Comparison of ENCODE assay signal across 15 cellular contexts in genomic region chr4:3644849-3645627, GRCh38.
A peak's percentile ranks its signal among the peaks of the same experiment; 100 is the strongest.
DNase-seq lines count a peak whose midpoint lies in the region; ATAC-seq and TF ChIP-seq lines count a peak whose summit lies in the region.
"Had no signal": no experiment of that assay in that cellular context is flagged by ENCODE, and none has a peak within 500 bp of the region (broad histone marks: within the 10 kb centered on the region; RNA-seq: fewer than 3 reads in every experiment).

No MANE protein-coding gene starts in this region.

- POLR2A ChIA-PET in OCI-LY7 (lab: Charles Lee), result interaction anchor here (0.5 to 0.7 kb wide), 2 partner anchors 83 to 87 kb away, joined by 3 read pairs; no protein-coding TSS in a partner anchor

- no peak overlapping the region for H3K4me3 Mint-ChIP-seq in neural crest cell
- H3K4me3 Mint-ChIP-seq: activated naive CD4-positive, alpha-beta T cell treated with anti-CD3 and anti-CD28 coated beads, Interleukin-2, amount 50 U/mL, for 24 hours; dendritic cell treated with granulocyte-macrophage colony-stimulating factor and Interleukin-4, amounts not matched to agents 40 ng/mL and 50 ng/mL, for 4 days; T-helper 1 cell treated with Interleukin-12 subunit alpha and Interleukin-12 subunit beta and Interleukin-4 antibody, amounts not matched to agents 30 μg/mL and 1 μg/mL, for 36 hours had no signal

- no peaks in the 10 kb centered on the region for H3K9me3 ChIP-seq in SJCRH30 (replicated peaks)
- H3K9me3 ChIP-seq in OCI-LY7 (ENCODE audit: low read length), result no peaks in the 10 kb centered on the region
- H3K9me3 ChIP-seq: pancreas, thyroid gland had no signal

- H3K27ac ChIP-seq in SJCRH30 (peak overlapping the region; percentile 29), OCI-LY7 (ENCODE audit: low read depth, low read length, poor library complexity, severe bottlenecking) (no peak overlapping the region)
- H3K27ac ChIP-seq: pancreas, thyroid gland had no signal

- H3K36me3 ChIP-seq in SJCRH30 (no peaks in the 10 kb centered on the region), OCI-LY7 (ENCODE audit: insufficient read depth, low read length) (no peaks in the 10 kb centered on the region)
- H3K36me3 ChIP-seq: pancreas, thyroid gland had no signal

- TF ChIP-seq CTCF in neural crest cell (conservative IDR thresholded peaks at IDR 0.05) (no peak), OCI-LY7 (conservative IDR thresholded peaks at IDR 0.05; ENCODE audit: low read length) (no peak)

- H3K4me1 ChIP-seq in SJCRH30 (peaks cover 17% of the 10 kb centered on the region), OCI-LY7 (ENCODE audit: insufficient read depth, low read length, poor library complexity, severe bottlenecking) (no peaks in the 10 kb centered on the region)
- H3K4me1 ChIP-seq: pancreas, thyroid gland had no signal

- intact Hi-C loops in OCI-LY7 (cut with micrococcal nuclease; ENCODE audit: unreplicated experiment), result no loop called here

- peak overlapping the region; percentile 91 for H3K27ac Mint-ChIP-seq in neural crest cell (ENCODE audit: unreplicated experiment)
- H3K27ac Mint-ChIP-seq: activated naive CD4-positive, alpha-beta T cell treated with anti-CD3 and anti-CD28 coated beads, Interleukin-2, amount 50 U/mL, for 24 hours; dendritic cell treated with granulocyte-macrophage colony-stimulating factor and Interleukin-4, amounts not matched to agents 40 ng/mL and 50 ng/mL, for 4 days; T-helper 1 cell treated with Interleukin-12 subunit alpha and Interleukin-12 subunit beta and Interleukin-4 antibody, amounts not matched to agents 30 μg/mL and 1 μg/mL, for 36 hours had no signal

- H3K9me2 ChIP-seq in OCI-LY7 (ENCODE audit: insufficient read depth, low read length), result no peaks in the 10 kb centered on the region

- H3K4me3 ChIP-seq in SJCRH30 (no peak overlapping the region), OCI-LY7 (ENCODE audit: low read depth, low read length, poor library complexity, severe bottlenecking) (no peak overlapping the region)
- H3K4me3 ChIP-seq: pancreas, thyroid gland had no signal

- no peaks in the 10 kb centered on the region for H3K79me2 ChIP-seq in OCI-LY7 (ENCODE audit: insufficient read depth, low read depth, low read length)

- peaks cover 9% of the 10 kb centered on the region for H3K4me1 Mint-ChIP-seq in neural crest cell
- H3K4me1 Mint-ChIP-seq: activated naive CD4-positive, alpha-beta T cell treated with anti-CD3 and anti-CD28 coated beads, Interleukin-2, amount 50 U/mL, for 24 hours had no signal

- no peak overlapping the region for H3K4me2 ChIP-seq in OCI-LY7 (ENCODE audit: low read length)

- no peaks in the 10 kb centered on the region for H4K20me1 ChIP-seq in OCI-LY7 (ENCODE audit: insufficient read depth, low read length)

- DNase-seq in Ammon's horn (ENCODE audit: low spot score) (peak; percentile 27), H4 (ENCODE audit: low spot score) (peak; percentile 65), SJCRH30 (peak; percentile 56 to 63), neural crest cell (ENCODE audit: low read depth, low spot score) (no peak), OCI-LY7 (ENCODE audit: low spot score) (no peak), NCI-H128 (lab: John Stamatoyannopoulos, UW; ENCODE audit: unreplicated experiment) (no peak)
- no peak for DNase-seq in activated CD4-positive, CD25-positive, alpha-beta regulatory T cell (lab: John Stamatoyannopoulos, UW)
- DNase-seq: activated CD8-positive, alpha-beta memory T cell treated with anti-CD3 and anti-CD28 coated beads for 24 hours; NCI-H226; pancreas; thyroid gland had no signal

- H3K27me3 ChIP-seq in SJCRH30, result 0 out of 2 replicates have a peak, but pooled peaks cover 3% of the 10 kb centered on the region
- H3K27me3 ChIP-seq: pancreas, thyroid gland had no signal

- CTCF ChIA-PET in OCI-LY7 (lab: Charles Lee; ENCODE audit: unreplicated experiment), result no interaction called here

- no peaks in the 10 kb centered on the region for H3K36me3 Mint-ChIP-seq in neural crest cell (ENCODE audit: low read depth)
- H3K36me3 Mint-ChIP-seq: activated naive CD4-positive, alpha-beta T cell treated with anti-CD3 and anti-CD28 coated beads, Interleukin-2, amount 50 U/mL, for 24 hours had no signal

- no peak for ATAC-seq in GM18498 (IDR thresholded peaks at IDR 0.05; ENCODE audit: unreplicated experiment)
- ATAC-seq: pancreas had no signal

- H3K9me3 Mint-ChIP-seq in neural crest cell, result no peaks in the 10 kb centered on the region
- H3K9me3 Mint-ChIP-seq: activated naive CD4-positive, alpha-beta T cell treated with anti-CD3 and anti-CD28 coated beads, Interleukin-2, amount 50 U/mL, for 24 hours; dendritic cell treated with granulocyte-macrophage colony-stimulating factor and Interleukin-4, amounts not matched to agents 40 ng/mL and 50 ng/mL, for 4 days; T-helper 1 cell treated with Interleukin-12 subunit alpha and Interleukin-12 subunit beta and Interleukin-4 antibody, amounts not matched to agents 30 μg/mL and 1 μg/mL, for 36 hours had no signal

- no TSS peak for BruUV-seq in OCI-LY7 (replicated peaks; lab: Mats Ljungman, UMichigan)

- H3K27me3 Mint-ChIP-seq in neural crest cell (ENCODE audit: low read depth), result peaks cover 3% of the 10 kb centered on the region

- no peak overlapping the region for H2AFZ ChIP-seq in OCI-LY7 (ENCODE audit: low read length)

Comparison
In these comparisons a context has a peak if more than half of its experiments do, and no peak if none do; other contexts are left out.
1. DNase-seq: peak in Ammon's horn (single experiment), H4 (single experiment) and SJCRH30 (2 of 2); none in neural crest cell (single experiment), OCI-LY7 (single experiment), NCI-H128 (single experiment) and activated CD4-positive, CD25-positive, alpha-beta regulatory T cell (0 of 4).